In genomic region chr6:95973976-95974375, GRCh38 we compare ENCODE assay signal across 22 cellular contexts. TPM values are rescaled to one million over a fixed set of nuclear protein-coding genes. Genes with fewer than 3 reads are reported as not detected.
"Had no signal": no experiment of that assay in that cellular context is flagged by ENCODE, and none has a peak within 500 bp of the region (broad histone marks: within the 10 kb centered on the region; RNA-seq: fewer than 3 reads in every experiment).

No MANE protein-coding gene starts in this region.

- H3K4me1 ChIP-seq: SJSA1 had no signal

- H3K27me3 ChIP-seq: SJSA1 had no signal

- H3K4me3 ChIP-seq: K562, SJSA1 had no signal

- H3K9me3 ChIP-seq: SJSA1 had no signal

- H3K36me3 ChIP-seq: SJSA1 had no signal

- DNase-seq: activated CD4-positive, alpha-beta T cell treated with anti-CD3 and anti-CD28 coated beads for 48 hours; activated CD4-positive, alpha-beta T cell treated with anti-CD3 and anti-CD28 coated beads, Interleukin-2, amount 50 U/mL, for 4 hours; activated CD4-positive, CD25-positive, alpha-beta regulatory T cell treated with anti-CD3 and anti-CD28 coated beads, Interleukin-2, amount 50 U/mL, for 72 hours; activated CD8-positive, alpha-beta memory T cell treated with anti-CD3 and anti-CD28 coated beads, Interleukin-2, amount 10 ng/mL, durations not matched to agents 7 days and 5 days; activated effector memory CD4-positive, alpha-beta T cell treated with Interleukin-2 at 50 U/mL for 16 hours; activated naive CD4-positive, alpha-beta T cell; activated T-cell treated with anti-CD3 and anti-CD28 coated beads, Interleukin-2, amount 50 U/mL, for 24 hours; aorta; Karpas-422; NCI-H1436 treated with DMSO at 0.1 percent for 48 hours; NCI-H187; NCI-H2081; NCI-H2171 treated with DMSO at 0.1 percent for 48 hours; NCI-H446; NK-92 treated with Interleukin-12 subunit alpha and Interleukin-12 subunit beta, amount 100 ng/mL, for 24 hours; OCI-M1; SHP77 had no signal

- H3K27ac ChIP-seq: SJSA1 had no signal

- ATAC-seq: activated CD8-positive, alpha-beta memory T cell treated with anti-CD3 and anti-CD28 coated beads, Interleukin-2, amount 10 ng/mL, durations not matched to agents 7 days and 5 days; K562; SK-N-SH treated with all-trans-retinoic acid at 6 μM for 48 hours; WTC11 had no signal

RNA-seq across cellular contexts. Expression of gene FUT9, which starts 41.8 kb away (rescaled TPM):
- total RNA-seq: activated CD8-positive, alpha-beta memory T cell treated with anti-CD3 and anti-CD28 coated beads, Interleukin-2, amount 10 ng/mL, durations not matched to agents 7 days and 5 days; activated T-helper 1 cell treated with anti-CD3 and anti-CD28 coated beads, Interleukin-12 subunit alpha, Interleukin-12 subunit beta, Interleukin-2, Interleukin-4 antibody, amounts not matched to agents 30 ng/mL and 10 ng/mL and 1 ng/mL, durations not matched to agents 14 hours and 24 hours and 36 hours; aorta; K562; SJSA1 had no signal
